9 cellular contexts compared by ENCODE assay signal in genomic region chr12:538731-539539, GRCh38.
DNase-seq lines count a peak whose midpoint lies in the region; ATAC-seq, FAIRE-seq and TF ChIP-seq lines count a peak whose summit lies in the region.
"Had no signal": no experiment of that assay in that cellular context is flagged by ENCODE, and none has a peak within 500 bp of the region (broad histone marks: within the 10 kb centered on the region; RNA-seq: fewer than 3 reads in every experiment).

No MANE protein-coding gene starts in this region.

- H3K18ac ChIP-seq in neuronal stem cell (ENCODE audit: low read length) = no peak overlapping the region

- no peaks in the 10 kb centered on the region for H3K9me1 ChIP-seq in endothelial cell of umbilical vein (replicated peaks; ENCODE audit: control insufficient read depth, extremely low read depth, insufficient read depth, low read length)

- no TSS peak for BruUV-seq in endothelial cell of umbilical vein (replicated peaks; lab: Mats Ljungman, UMichigan)

- dilution Hi-C loops in endothelial cell of umbilical vein (cut with MboI; ENCODE audit: extremely low pct_ligation_motif_present, low sequenced_read_pairs) = no loop called here

- H3K27me3 ChIP-seq in endothelial cell of umbilical vein (ENCODE audit: control insufficient read depth in 2 of 2, insufficient read depth in 2 of 2, low read length in 2 of 2) = peaks cover 14 to 15% of the 10 kb centered on the region in 2 experiments
- H3K27me3 ChIP-seq in neuronal stem cell (ENCODE audit: control insufficient read depth in 3 of 3, insufficient read depth in 3 of 3, low read depth in 1 of 3, low read length in 3 of 3) = no peaks in the 10 kb centered on the region

- H3K79me1 ChIP-seq in neuronal stem cell (ENCODE audit: low read depth, low read length) = peaks cover 3% of the 10 kb centered on the region

- H3K4me2 ChIP-seq in endothelial cell of umbilical vein (ENCODE audit: insufficient read depth, low read length) (peak overlapping the region; percentile 6), neuronal stem cell (ENCODE audit: insufficient read depth, low read length, poor library complexity, severe bottlenecking) (no peak overlapping the region)

- H2BK120ac ChIP-seq in neuronal stem cell (ENCODE audit: low read depth, low read length) = no peak overlapping the region

- CTCF ChIA-PET in endothelial cell of umbilical vein (lab: Charles Lee) = interaction anchor here (0.6 to 8.1 kb wide), 9 partner anchors 8 to 1034 kb away, joined by 3 to 119 read pairs (median 4); no protein-coding TSS in a partner anchor

- H3K27ac ChIP-seq in endothelial cell of umbilical vein (ENCODE audit: insufficient read depth, low read depth, low read length) (no peak overlapping the region), neuronal stem cell (replicated peaks; ENCODE audit: low read length) (no peak overlapping the region)
- H3K27ac ChIP-seq: parathyroid adenoma had no signal

- intact Hi-C loops in endothelial cell of umbilical vein (cut with micrococcal nuclease) (loop anchor here (1.0 to 2.0 kb wide), 2 partner anchors 30 to 96 kb away; no protein-coding TSS in a partner anchor), posterior vena cava (cut with DNase I) (no loop called here)

- H4K91ac ChIP-seq in neuronal stem cell (ENCODE audit: low read depth, low read length, poor library complexity) = no peak overlapping the region

- peak; percentile 42 for DNase-seq in stimulated activated CD4-positive, alpha-beta T cell treated with anti-CD3 and anti-CD28 coated beads, Interleukin-2, amount 100 ng/mL, for 4 hours (ENCODE audit: low read depth)
- DNase-seq in stimulated activated CD4-positive, alpha-beta T cell treated with anti-CD3 and anti-CD28 coated beads, Interleukin-4, amount 100 ng/mL, for 1 hour = no peak
- DNase-seq in T-helper 1 cell = peak in 4 of 5 donors; percentile 28 to 49 (median 32)
- peak; percentile 80 for DNase-seq in endothelial cell of umbilical vein (ENCODE audit: low read depth, low spot score)
- DNase-seq in posterior vena cava (ENCODE audit: low spot score) = peak; percentile 89
- DNase-seq in neuronal stem cell (ENCODE audit: low spot score) = no peak

- no peak overlapping the region for H4K8ac ChIP-seq in neuronal stem cell (ENCODE audit: low read depth, low read length)

- no peak overlapping the region for H2BK15ac ChIP-seq in neuronal stem cell (ENCODE audit: low read length)

- H3K4me1 ChIP-seq in endothelial cell of umbilical vein (ENCODE audit: control insufficient read depth, extremely low read depth, insufficient read depth, low read length) = peaks cover 10% of the 10 kb centered on the region
- peaks cover 20 to 31% of the 10 kb centered on the region in 2 donors for H3K4me1 ChIP-seq in neuronal stem cell (ENCODE audit: control insufficient read depth in 2 of 2, insufficient read depth in 1 of 2, low read depth in 1 of 2, low read length in 2 of 2)

- H3K4me3 ChIP-seq in endothelial cell of umbilical vein (replicated peaks in 1 of 3; ENCODE audit: insufficient read depth in 1 of 3, low read depth in 1 of 3, low read length in 3 of 3) (no peak overlapping the region), neuronal stem cell (ENCODE audit: low read length in 2 of 2) (no peak overlapping the region)

- no peak for TF ChIP-seq POLR2A in endothelial cell of umbilical vein (IDR thresholded peaks at IDR 0.05; ENCODE audit: low read depth, low read length)

- POLR2A ChIA-PET in endothelial cell of umbilical vein (lab: Charles Lee) = interaction anchor here (2.3 kb wide), 1 partner anchor 29 kb away, joined by 6 read pairs; no protein-coding TSS in a partner anchor

- ATAC-seq in GM19395 (IDR thresholded peaks at IDR 0.05; ENCODE audit: unreplicated experiment) (no peak), GM18519 (IDR thresholded peaks at IDR 0.05; ENCODE audit: low FRiP score, unreplicated experiment) (no peak)

- no peak overlapping the region for H3K9ac ChIP-seq in endothelial cell of umbilical vein (replicated peaks; ENCODE audit: extremely low read depth, insufficient read depth, low read length)
- H3K9ac ChIP-seq in neuronal stem cell (ENCODE audit: low read depth, low read length, poor library complexity) = no peak overlapping the region
- H3K9ac ChIP-seq: parathyroid adenoma had no signal

- no peak for TF ChIP-seq CTCF in endothelial cell of umbilical vein (IDR thresholded peaks at IDR 0.05; ENCODE audit: extremely low read depth in 1 of 2, insufficient read depth in 1 of 2, low read depth in 1 of 2, low read length in 2 of 2)

- no peaks in the 10 kb centered on the region for H3K79me2 ChIP-seq in endothelial cell of umbilical vein (ENCODE audit: control insufficient read depth, insufficient read depth, low read length)

- H3K14ac ChIP-seq in neuronal stem cell (ENCODE audit: low read length) = no peak overlapping the region

- no peak overlapping the region for H3K23ac ChIP-seq in neuronal stem cell (ENCODE audit: low read depth, low read length, poor library complexity)

- no peak overlapping the region for H2BK12ac ChIP-seq in neuronal stem cell (ENCODE audit: low read length)

- no CpG with 5 or more reads among the region's 10 CpGs for WGBS in neuronal stem cell (ENCODE audit: extremely low coverage in 2 of 2, insufficient read length in 2 of 2, insufficient replicate concordance in 1 of 2), 2 donors

- H3K36me3 ChIP-seq in endothelial cell of umbilical vein (ENCODE audit: control insufficient read depth in 2 of 2, extremely low read depth in 1 of 2, insufficient read depth in 2 of 2, low read length in 2 of 2) = no peaks in the 10 kb centered on the region
- no peaks in the 10 kb centered on the region for H3K36me3 ChIP-seq in neuronal stem cell (replicated peaks in 1 of 2; ENCODE audit: control insufficient read depth in 2 of 2, insufficient read depth in 2 of 2, low read length in 2 of 2)

- no peak overlapping the region for H2BK5ac ChIP-seq in neuronal stem cell (ENCODE audit: low read length)

- H4K20me1 ChIP-seq in endothelial cell of umbilical vein (replicated peaks; ENCODE audit: control insufficient read depth, extremely low read depth, insufficient read depth, low read length) = no peaks in the 10 kb centered on the region

- H2AFZ ChIP-seq in endothelial cell of umbilical vein (ENCODE audit: low read depth, low read length) (no peak overlapping the region), neuronal stem cell (ENCODE audit: low read length) (no peak overlapping the region)
- H2AFZ ChIP-seq: parathyroid adenoma had no signal

- no peak overlapping the region for H2AK5ac ChIP-seq in neuronal stem cell (ENCODE audit: low read depth, low read length)

- H3K9me3 ChIP-seq in endothelial cell of umbilical vein (replicated peaks; ENCODE audit: control insufficient read depth, insufficient read depth, low read length) = no peaks in the 10 kb centered on the region
- H3K9me3 ChIP-seq in neuronal stem cell (replicated peaks in 1 of 2; ENCODE audit: control insufficient read depth in 2 of 2, insufficient read depth in 1 of 2, low read depth in 1 of 2, low read length in 2 of 2) = no peaks in the 10 kb centered on the region

- peak; percentile 94 for FAIRE-seq in endothelial cell of umbilical vein (lab: Jason Lieb, UNC)

- H3K4ac ChIP-seq in neuronal stem cell (ENCODE audit: low read length) = no peak overlapping the region

TF ChIP-seq in endothelial cell of umbilical vein, 7 proteins besides CTCF, POLR2A, EP300 and RAD21:
- TF ChIP-seq GATA2 (IDR thresholded peaks at IDR 0.05; ENCODE audit: insufficient read depth, insufficient read length, low read depth, low read length) (peak; percentile 55), EZH2 (IDR thresholded peaks at IDR 0.05; ENCODE audit: borderline replicate concordance, low read depth, low read length, severe bottlenecking) (no peak), JUN (IDR thresholded peaks at IDR 0.05; ENCODE audit: borderline replicate concordance, insufficient read depth, insufficient read length, low read depth) (no peak), POLR2AphosphoS5 (IDR thresholded peaks at IDR 0.05; ENCODE audit: insufficient read depth, low read depth, low read length) (peak; percentile 40), FOS (IDR thresholded peaks at IDR 0.05; ENCODE audit: borderline replicate concordance, insufficient read depth, low read length) (peak; percentile 42), MAX (IDR thresholded peaks at IDR 0.05; ENCODE audit: insufficient read depth, insufficient read length) (no peak), MYC (IDR thresholded peaks at IDR 0.05; ENCODE audit: low read depth, low read length) (no peak)
TF ChIP-seq in endothelial cell of umbilical vein: peak in this region for 3.

Comparison
In these comparisons a context has a peak if more than half of its experiments do, and no peak if none do; other contexts are left out.
1. DNase-seq: peak in stimulated activated CD4-positive, alpha-beta T cell treated with anti-CD3 and anti-CD28 coated beads, Interleukin-2, amount 100 ng/mL, for 4 hours (single experiment), T-helper 1 cell (4 of 5), endothelial cell of umbilical vein (single experiment) and posterior vena cava (single experiment); none in stimulated activated CD4-positive, alpha-beta T cell treated with anti-CD3 and anti-CD28 coated beads, Interleukin-4, amount 100 ng/mL, for 1 hour (single experiment) and neuronal stem cell (single experiment).